Comparison of ENCODE assay signal across 26 cellular contexts in genomic region chr2:237170017-237170416, GRCh38.
A peak's percentile ranks its signal among the peaks of the same experiment; 100 is the strongest.
DNase-seq lines count a peak whose midpoint lies in the region; ATAC-seq and TF ChIP-seq lines count a peak whose summit lies in the region.
"Had no signal": no experiment of that assay in that cellular context is flagged by ENCODE, and none has a peak within 500 bp of the region (broad histone marks: within the 10 kb centered on the region; RNA-seq: fewer than 3 reads in every experiment).

No MANE protein-coding gene starts in this region.

- H3K4ac ChIP-seq in IMR-90 (ENCODE audit: low read depth, low read length) (peak overlapping the region; percentile 97), trophoblast cell (ENCODE audit: low read depth, low read length) (no peak overlapping the region)

- CTCF ChIA-PET in IMR-90 (lab: Yijun Ruan, JAX), result no interaction called here

- peak overlapping the region; percentile 93 for H2BK120ac ChIP-seq in IMR-90 (ENCODE audit: low read depth, low read length)
- H2BK120ac ChIP-seq in trophoblast cell (ENCODE audit: insufficient read depth, low read length, poor library complexity), result no peak overlapping the region

- H2BK5ac ChIP-seq in IMR-90 (ENCODE audit: low read depth, low read length, poor library complexity, severe bottlenecking) (peak overlapping the region; percentile 100), trophoblast cell (ENCODE audit: low read depth, low read length, poor library complexity) (no peak overlapping the region)

- H3K4me3 ChIP-seq in IMR-90 (ENCODE audit: insufficient read depth, low read depth, low read length) (no peak overlapping the region), fibroblast of villous mesenchyme (ENCODE audit: low read depth, low read length) (no peak overlapping the region), trophoblast cell (ENCODE audit: low read depth, low read length) (no peak overlapping the region)
- H3K4me3 ChIP-seq: A549, ascending aorta, BLaER1, HAP-1, thyroid gland had no signal

- H3K9me1 ChIP-seq in IMR-90 (ENCODE audit: insufficient read depth, low read length), result peaks cover 4% of the 10 kb centered on the region; the same call in 1 of the 2 replicates

- H3K56ac ChIP-seq in IMR-90 (ENCODE audit: extremely low read depth, insufficient read depth, low read length), result peak overlapping the region; percentile 8; the same call in 1 of the 2 replicates

- in situ Hi-C loops in IMR-90 (cut with MboI; ENCODE audit: low sequenced_read_pairs), result no loop called here

- H3K9ac ChIP-seq in IMR-90 (ENCODE audit: low read depth, low read length) (peak overlapping the region; percentile 92), trophoblast cell (ENCODE audit: low read length) (no peak overlapping the region)
- H3K9ac ChIP-seq: BLaER1 had no signal

- WGBS in IMR-90 (ENCODE audit: extremely low coverage in 2 of 2, insufficient read length in 1 of 2), 2 experiments, result no CpG with 5 or more reads among the region's 1 CpG
- no CpG with 5 or more reads among the region's 1 CpG for WGBS in trophoblast cell (ENCODE audit: extremely low coverage, insufficient coverage, insufficient read length)

- H4K5ac ChIP-seq in IMR-90 (ENCODE audit: low read depth, low read length), result peak overlapping the region; percentile 37

- H3K18ac ChIP-seq in IMR-90 (ENCODE audit: low read depth, low read length) (peak overlapping the region; percentile 98), trophoblast cell (ENCODE audit: low read length) (no peak overlapping the region)

- POLR2A ChIA-PET in IMR-90 (lab: Charles Lee; ENCODE audit: unreplicated experiment), result no interaction called here

- H3K27ac ChIP-seq in IMR-90 (ENCODE audit: insufficient read depth, low read length) (peak overlapping the region; percentile 97; the same call in 1 of the 2 replicates), trophoblast cell (ENCODE audit: low read depth, low read length) (no peak overlapping the region)
- H3K27ac ChIP-seq: ascending aorta, BLaER1, HL-60 had no signal

- H3K79me1 ChIP-seq in IMR-90 (ENCODE audit: low read depth in 1 of 2, low read length in 2 of 2), result peaks cover 0 to 29% of the 10 kb centered on the region in 2 experiments; a peak in 3 of 4 replicates
- peaks cover 24% of the 10 kb centered on the region for H3K79me1 ChIP-seq in trophoblast cell (ENCODE audit: low read length)

- no peaks in the 10 kb centered on the region for H3K27me3 ChIP-seq in IMR-90 (ENCODE audit: control insufficient read depth, insufficient read depth, low read length)
- H3K27me3 ChIP-seq in trophoblast cell (ENCODE audit: insufficient read depth, low read length), result no peaks in the 10 kb centered on the region
- H3K27me3 ChIP-seq: ascending aorta, BLaER1, thyroid gland had no signal

- ATAC-seq in IMR-90 (ENCODE audit: low read depth) (0 out of 2 replicates have a peak, but pooled peaks have one; percentile 3), left colon (no peak)
- ATAC-seq: A549; activated CD8-positive, alpha-beta T cell treated with anti-CD3 and anti-CD28 coated beads for 36 hours; activated naive CD4-positive, alpha-beta T cell treated with anti-CD3 and anti-CD28 coated beads, Interleukin-2, amount 50 U/mL, for 72 hours; stimulated activated naive CD8-positive, alpha-beta T cell treated with anti-CD3 and anti-CD28 coated beads, Interleukin-15, Interleukin-2, amounts not matched to agents 100 U/mL and 50 U/mL, for 24 hours had no signal

- H4K8ac ChIP-seq in IMR-90 (ENCODE audit: low read depth in 2 of 2, low read length in 2 of 2), result peak overlapping the region; percentile 82 to 90; a peak in 3 of 4 replicates
- H4K8ac ChIP-seq in trophoblast cell (ENCODE audit: low read depth, low read length), result no peak overlapping the region

- TF ChIP-seq CTCF in IMR-90 (conservative IDR thresholded peaks at IDR 0.05; ENCODE audit: low read depth, low read length) (no peak), fibroblast of villous mesenchyme (IDR thresholded peaks at IDR 0.05; ENCODE audit: insufficient read depth, low read depth, low read length) (no peak)

- peak overlapping the region; percentile 89; the same call in 1 of the 2 replicates for H3K23ac ChIP-seq in IMR-90 (ENCODE audit: low read depth, low read length)
- no peak overlapping the region for H3K23ac ChIP-seq in trophoblast cell (ENCODE audit: low read length)

- H2AK5ac ChIP-seq in IMR-90 (ENCODE audit: low read depth, low read length) (peak overlapping the region; percentile 42; the same call in 1 of the 2 replicates), trophoblast cell (ENCODE audit: low read length) (no peak overlapping the region)

- dilution Hi-C loops in IMR-90 (cut with HindIII; ENCODE audit: low sequenced_read_pairs, unreplicated experiment), result no loop called here

- no peak for TF ChIP-seq POLR2A in IMR-90 (IDR thresholded peaks at IDR 0.05; ENCODE audit: low read depth, low read length)

- H4K12ac ChIP-seq in trophoblast cell (ENCODE audit: low read depth, low read length), result no peak overlapping the region

- peak overlapping the region; percentile 91 for H2BK12ac ChIP-seq in trophoblast cell (ENCODE audit: low read length)

- DNase-seq in AG08395 (ENCODE audit: low spot score) (peak; percentile 37), IMR-90 (peak; percentile 81), fibroblast of villous mesenchyme (ENCODE audit: low read depth) (peak; percentile 88), trophoblast cell (no peak), NCI-H2107 treated with DMSO at 0.1 percent for 48 hours (lab: John Stamatoyannopoulos, UW; ENCODE audit: unreplicated experiment) (no peak), NCI-H2227 treated with DMSO at 0.1 percent for 48 hours (lab: John Stamatoyannopoulos, UW) (no peak), left colon (no peak)
- no peak for DNase-seq in stimulated activated CD4-positive, alpha-beta T cell treated with anti-CD3 and anti-CD28 coated beads, Interleukin-15, amount 100 ng/mL, for 24 hours
- DNase-seq: activated CD4-positive, CD25-positive, alpha-beta regulatory T cell treated with anti-CD3 and anti-CD28 coated beads, Interleukin-2, amount 50 U/mL, for 72 hours; activated CD8-positive, alpha-beta T cell treated with anti-CD3 and anti-CD28 coated beads for 36 hours; central memory CD4-positive, alpha-beta T cell; endodermal cell; head of caudate nucleus; kidney glomerular epithelial cell; NCI-H1436; NCI-H2107; OCI-M1; stimulated activated naive CD8-positive, alpha-beta T cell treated with anti-CD3 and anti-CD28 coated beads, Interleukin-15, Interleukin-2, amounts not matched to agents 100 U/mL and 50 U/mL, for 24 hours; T-helper 2 cell; thyroid gland had no signal

- H4K20me1 ChIP-seq in IMR-90 (ENCODE audit: insufficient read depth, low read length), result no peaks in the 10 kb centered on the region
- H4K20me1 ChIP-seq: BLaER1 had no signal

- H3K36me3 ChIP-seq in IMR-90 (ENCODE audit: control insufficient read depth, insufficient read depth, low read length) (no peaks in the 10 kb centered on the region), trophoblast cell (ENCODE audit: control insufficient read depth in 1 of 2, insufficient read depth in 2 of 2, low read length in 2 of 2) (no peaks in the 10 kb centered on the region)
- H3K36me3 ChIP-seq: ascending aorta, BLaER1, HAP-1, thyroid gland had no signal

- intact Hi-C loops in IMR-90 (cut with micrococcal nuclease) (loop anchor here (2.0 to 5.0 kb wide), 6 partner anchors 47 to 242 kb away; partner anchors contain the start of gene COL6A3), left colon (cut with DNase I, micrococcal nuclease) (loop anchor here in 1 of 2 donors (10.0 kb wide), 1 partner anchor 235 kb away; no protein-coding TSS in a partner anchor)

- H2BK15ac ChIP-seq in IMR-90 (ENCODE audit: low read depth, low read length), result peak overlapping the region; percentile 15; the same call in 1 of the 3 replicates

- H2AFZ ChIP-seq in IMR-90 (replicated peaks; ENCODE audit: low read length, poor library complexity) (no peak overlapping the region), trophoblast cell (ENCODE audit: insufficient read depth, low read length, poor library complexity) (no peak overlapping the region)

- H2AK9ac ChIP-seq in IMR-90 (replicated peaks; ENCODE audit: low read depth, low read length, poor library complexity), result no peak overlapping the region

- H3K14ac ChIP-seq in IMR-90 (replicated peaks; ENCODE audit: low read depth, low read length), result peak overlapping the region; percentile 81
- no peak overlapping the region for H3K14ac ChIP-seq in trophoblast cell (ENCODE audit: low read length)

- peak overlapping the region; percentile 58 for H2BK20ac ChIP-seq in IMR-90 (ENCODE audit: low read depth, low read length)

- peak overlapping the region; percentile 100 for H4K91ac ChIP-seq in IMR-90 (ENCODE audit: insufficient read depth, low read depth, low read length)
- H4K91ac ChIP-seq in trophoblast cell (ENCODE audit: low read depth, low read length), result peak overlapping the region; percentile 48

- BruUV-seq in IMR-90 (replicated peaks; lab: Mats Ljungman, UMichigan), result no TSS peak

- H3K79me2 ChIP-seq in trophoblast cell (ENCODE audit: control insufficient read depth, insufficient read depth, low read length, poor library complexity), result no peaks in the 10 kb centered on the region

- H3K9me3 ChIP-seq in IMR-90 (ENCODE audit: control insufficient read depth, insufficient read depth, low read length) (peaks cover 5% of the 10 kb centered on the region; the same call in 1 of the 2 replicates), trophoblast cell (ENCODE audit: insufficient read depth, low read depth, low read length) (peaks cover 4% of the 10 kb centered on the region)
- H3K9me3 ChIP-seq: HAP-1, thyroid gland had no signal

- H3K4me1 ChIP-seq in IMR-90 (ENCODE audit: control insufficient read depth, insufficient read depth, low read length) (peaks cover 15% of the 10 kb centered on the region), trophoblast cell (ENCODE audit: control insufficient read depth in 1 of 2, insufficient read depth in 2 of 2, low read length in 2 of 2) (peaks cover 7 to 9% of the 10 kb centered on the region in 2 experiments)
- H3K4me1 ChIP-seq: BLaER1, HAP-1 had no signal

- no peak for TF ChIP-seq RAD21 in IMR-90 (IDR thresholded peaks at IDR 0.05; ENCODE audit: low read length)

- H3K4me2 ChIP-seq in IMR-90 (ENCODE audit: low read depth, low read length) (no peak overlapping the region), trophoblast cell (ENCODE audit: low read length) (no peak overlapping the region)
- H3K4me2 ChIP-seq: A549, BLaER1 had no signal

TF ChIP-seq in IMR-90, 13 proteins besides CTCF, POLR2A, EP300 and RAD21 (continues in another document):
- TF ChIP-seq MAFK (IDR thresholded peaks at IDR 0.05; ENCODE audit: low read depth, low read length), result no peak
- no peak for TF ChIP-seq USF2 (IDR thresholded peaks at IDR 0.05; ENCODE audit: low read depth, low read length)
- no peak for TF ChIP-seq NFE2L2 (IDR thresholded peaks at IDR 0.05; ENCODE audit: low read depth, low read length)

Comparison
In these comparisons a context has a peak if more than half of its experiments do, and no peak if none do; other contexts are left out.
1. DNase-seq: peak in AG08395 (single experiment), IMR-90 (single experiment) and fibroblast of villous mesenchyme (single experiment); none in trophoblast cell (0 of 2), NCI-H2107 treated with DMSO at 0.1 percent for 48 hours (single experiment), stimulated activated CD4-positive, alpha-beta T cell treated with anti-CD3 and anti-CD28 coated beads, Interleukin-15, amount 100 ng/mL, for 24 hours (single experiment), NCI-H2227 treated with DMSO at 0.1 percent for 48 hours (single experiment) and left colon (0 of 2).